Comparison of ENCODE assay signal across 1 cellular context in genomic region chr6:104711371-104711770, GRCh38.
A peak's percentile ranks its signal among the peaks of the same experiment; 100 is the strongest.
TF ChIP-seq lines count a peak whose summit lies in the region.

No MANE protein-coding gene starts in this region.

TF ChIP-seq in HepG2, 621 proteins besides CTCF, POLR2A, EP300 and RAD21 (continued from another document and continues in another):
- peak; percentile 27; the same call in 1 of the 2 replicates for TF ChIP-seq ZNF281 (CRISPR knock-in tag; IDR thresholded peaks at IDR 0.05; ENCODE audit: borderline replicate concordance)
- no peak for TF ChIP-seq HNRNPLL (IDR thresholded peaks at IDR 0.05; ENCODE audit: low read depth, low read length, poor library complexity, severe bottlenecking)
- no peak for TF ChIP-seq MTA3 (CRISPR knock-in tag; IDR thresholded peaks at IDR 0.05)
- no peak for TF ChIP-seq ZMYM4 (CRISPR knock-in tag; IDR thresholded peaks at IDR 0.05)
- no peak for TF ChIP-seq ZNF564 (CRISPR knock-in tag; IDR thresholded peaks at IDR 0.05)
- no peak for TF ChIP-seq ZNF333 (CRISPR knock-in tag; IDR thresholded peaks at IDR 0.05; ENCODE audit: borderline replicate concordance)
- TF ChIP-seq ATF2 (CRISPR knock-in tag; IDR thresholded peaks at IDR 0.05) = no peak
- peak; percentile 94 for TF ChIP-seq CEBPB (IDR thresholded peaks at IDR 0.05; ENCODE audit: borderline replicate concordance, low read depth, low read length)
- no peak for TF ChIP-seq ZNF101 (CRISPR knock-in tag; IDR thresholded peaks at IDR 0.05; ENCODE audit: borderline replicate concordance, low read depth)
- no peak for TF ChIP-seq ZNF337 (CRISPR knock-in tag; IDR thresholded peaks at IDR 0.05; ENCODE audit: borderline replicate concordance, low read depth)
- TF ChIP-seq ZIK1 (CRISPR knock-in tag; IDR thresholded peaks at IDR 0.05; ENCODE audit: borderline replicate concordance, low read depth) = no peak
- no peak for TF ChIP-seq CAMTA2 (CRISPR knock-in tag; IDR thresholded peaks at IDR 0.05; ENCODE audit: borderline replicate concordance)
- TF ChIP-seq FOXO4 (CRISPR knock-in tag; conservative IDR thresholded peaks at IDR 0.05) = no peak
- TF ChIP-seq ZNF3 (CRISPR knock-in tag; IDR thresholded peaks at IDR 0.05) = no peak
- peak; percentile 49; the same call in 1 of the 2 replicates for TF ChIP-seq ZBTB21 (CRISPR knock-in tag; IDR thresholded peaks at IDR 0.05)
- TF ChIP-seq CBFB (CRISPR knock-in tag; IDR thresholded peaks at IDR 0.05) = no peak
- no peak for TF ChIP-seq KMT2A (CRISPR knock-in tag; IDR thresholded peaks at IDR 0.05)
- TF ChIP-seq HNRNPK (IDR thresholded peaks at IDR 0.05; ENCODE audit: low read depth, low read length, poor library complexity, severe bottlenecking) = no peak
- no peak for TF ChIP-seq FOXM1 (CRISPR knock-in tag; IDR thresholded peaks at IDR 0.05)
- 0 out of 2 replicates have a peak, but pooled peaks have one; percentile 33 for TF ChIP-seq BCL6 (CRISPR knock-in tag; IDR thresholded peaks at IDR 0.05)
- no peak for TF ChIP-seq THAP7 (CRISPR knock-in tag; IDR thresholded peaks at IDR 0.05)
- peak; percentile 32; the same call in 1 of the 2 replicates for TF ChIP-seq FOXK1 (CRISPR knock-in tag; IDR thresholded peaks at IDR 0.05; ENCODE audit: borderline replicate concordance, low read depth)
- TF ChIP-seq ZNF891 (CRISPR knock-in tag; IDR thresholded peaks at IDR 0.05) = no peak
- TF ChIP-seq PHF5A (CRISPR knock-in tag; IDR thresholded peaks at IDR 0.05; ENCODE audit: low read depth, unreplicated experiment) = no peak
- TF ChIP-seq ZNF773 (CRISPR knock-in tag; IDR thresholded peaks at IDR 0.05; ENCODE audit: borderline replicate concordance) = no peak
- TF ChIP-seq MED1 (CRISPR knock-in tag; IDR thresholded peaks at IDR 0.05) = no peak; the same call in 1 of the 2 replicates
- TF ChIP-seq ZNF883 (CRISPR knock-in tag; IDR thresholded peaks at IDR 0.05; ENCODE audit: not compliant biosample characterization) = no peak
- TF ChIP-seq ZUFSP (CRISPR knock-in tag; IDR thresholded peaks at IDR 0.05; ENCODE audit: borderline replicate concordance) = no peak
- TF ChIP-seq ZNF766 (CRISPR knock-in tag; IDR thresholded peaks at IDR 0.05; ENCODE audit: borderline replicate concordance) = no peak
- no peak for TF ChIP-seq SNRNP70 (IDR thresholded peaks at IDR 0.05; ENCODE audit: low read depth, low read length)
- peak; percentile 93 for TF ChIP-seq TFAP4 (IDR thresholded peaks at IDR 0.05; ENCODE audit: borderline replicate concordance, low read depth)
- TF ChIP-seq ZNF598 (CRISPR knock-in tag; IDR thresholded peaks at IDR 0.05; ENCODE audit: borderline replicate concordance) = no peak
- no peak for TF ChIP-seq FOXP1 (IDR thresholded peaks at IDR 0.05)
- peak; percentile 63 for TF ChIP-seq FOXP1 (CRISPR knock-in tag; IDR thresholded peaks at IDR 0.05)
- no peak for TF ChIP-seq CSRNP2 (CRISPR knock-in tag; conservative IDR thresholded peaks at IDR 0.05; ENCODE audit: low read depth)
- no peak for TF ChIP-seq ZNF546 (CRISPR knock-in tag; conservative IDR thresholded peaks at IDR 0.05)
- no peak for TF ChIP-seq CENPT (CRISPR knock-in tag; IDR thresholded peaks at IDR 0.05; ENCODE audit: low read depth)
- TF ChIP-seq MXD4 (CRISPR knock-in tag; IDR thresholded peaks at IDR 0.05) = no peak
- no peak for TF ChIP-seq ZNF430 (CRISPR knock-in tag; IDR thresholded peaks at IDR 0.05)
- TF ChIP-seq ZNF609 (CRISPR knock-in tag; IDR thresholded peaks at IDR 0.05; ENCODE audit: borderline replicate concordance) = no peak
- peak; percentile 75 for TF ChIP-seq CREB1 (IDR thresholded peaks at IDR 0.05)
- no peak for TF ChIP-seq CREB1 (CRISPR knock-in tag; IDR thresholded peaks at IDR 0.05)
- TF ChIP-seq ZNF878 (CRISPR knock-in tag; IDR thresholded peaks at IDR 0.05) = 0 out of 2 replicates have a peak, but pooled peaks have one; percentile 52
- no peak for TF ChIP-seq RBM22 (optimal IDR thresholded peaks at IDR 0.05; ENCODE audit: low read length)
- no peak for TF ChIP-seq ATF7 (IDR thresholded peaks at IDR 0.05)
- no peak for TF ChIP-seq ATF7 (CRISPR knock-in tag; IDR thresholded peaks at IDR 0.05)
